ENCODE assay signal across 11 cellular contexts in the genomic region with DNA sequence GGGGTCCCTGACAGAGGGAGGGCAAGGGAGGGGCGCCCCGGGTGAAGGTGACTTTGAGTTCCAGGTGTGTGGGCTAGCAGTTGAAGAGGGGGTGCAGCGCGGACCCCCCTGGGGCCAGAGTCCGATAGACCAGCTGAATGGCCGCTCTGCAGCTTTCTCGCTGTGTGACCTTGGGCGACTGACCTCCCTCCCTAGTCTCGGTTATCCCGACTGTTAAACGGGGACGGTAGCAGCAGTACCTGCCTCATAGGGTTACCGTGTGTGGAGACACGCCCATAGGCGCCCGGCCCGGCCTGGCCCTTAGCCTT. TPM values are rescaled to one million over a fixed set of nuclear protein-coding genes. Genes with fewer than 3 reads are reported as not detected.
A peak's percentile ranks its signal among the peaks of the same experiment; 100 is the strongest.
DNase-seq lines count a peak whose midpoint lies in the region; ATAC-seq and TF ChIP-seq lines count a peak whose summit lies in the region.
"Had no signal": no experiment of that assay in that cellular context is flagged by ENCODE, and none has a peak within 500 bp of the region (broad histone marks: within the 10 kb centered on the region; RNA-seq: fewer than 3 reads in every experiment).

No MANE protein-coding gene starts in this region.

- no peak for TF ChIP-seq POLR2A in ovary (IDR thresholded peaks at IDR 0.05)

- H3K4me1 ChIP-seq in Panc1 (ENCODE audit: control insufficient read depth, insufficient read depth, low read length) (no peaks in the 10 kb centered on the region), esophagus (ENCODE audit: control insufficient read depth in 2 of 2, insufficient read depth in 2 of 2, low read length in 1 of 2) (peaks cover 0 to 2% of the 10 kb centered on the region in 2 donors), ovary (ENCODE audit: insufficient read depth) (peaks cover 4% of the 10 kb centered on the region)

- POLR2A ChIA-PET in Panc1 (lab: Charles Lee): no interaction called here

- whole genome bisulfite sequencing in esophagus, 2 donors: 26 to 30% methylated on average over 17 of the region's 17 CpGs
- WGBS in ovary, 3 donors: 5 to 11% (median 7%) methylated on average over 17 of the region's 17 CpGs

- H3K27me3 ChIP-seq in Panc1 (ENCODE audit: control insufficient read depth, insufficient read depth, low read length) (no peaks in the 10 kb centered on the region), esophagus (ENCODE audit: control insufficient read depth in 1 of 2, insufficient read depth in 2 of 2, low read length in 2 of 2) (no peaks in the 10 kb centered on the region), ovary (no peaks in the 10 kb centered on the region)

- TF ChIP-seq EP300 in ovary (IDR thresholded peaks at IDR 0.05): no peak

- H3K36me3 ChIP-seq in Panc1 (ENCODE audit: control insufficient read depth, insufficient read depth, low read length): no peaks in the 10 kb centered on the region
- no peaks in the 10 kb centered on the region for H3K36me3 ChIP-seq in esophagus (ENCODE audit: control insufficient read depth in 2 of 2, insufficient read depth in 2 of 2, low read length in 1 of 2)
- no peaks in the 10 kb centered on the region for H3K36me3 ChIP-seq in ovary

- in situ Hi-C loops in Panc1 (cut with HindIII; ENCODE audit: low pct_unique_long_range_greater_than_20kb, low sequenced_read_pairs): no loop called here

- CTCF ChIA-PET in Panc1 (lab: Charles Lee): interaction anchor here (0.6 kb wide), 1 partner anchor 47 kb away, joined by 3 read pairs; no protein-coding TSS in a partner anchor

- intact Hi-C loops in Panc1 (cut with micrococcal nuclease; ENCODE audit: unreplicated experiment) (no loop called here), ovary (cut with DNase I) (no loop called here)

- DNase-seq in AG10803 (ENCODE audit: low read depth): no peak
- no peak for DNase-seq in Panc1 (ENCODE audit: low read depth, low spot score)
- DNase-seq in ovary: no peak
- no peak for DNase-seq in NCI-H1694 treated with DMSO at 0.1 percent for 48 hours (lab: John Stamatoyannopoulos, UW)
- DNase-seq in DMS79 treated with DMSO at 0.1 percent for 48 hours (lab: John Stamatoyannopoulos, UW): no peak
- DNase-seq in NCI-H1694 (lab: John Stamatoyannopoulos, UW): no peak
- DNase-seq: effector memory CD8-positive, alpha-beta T cell; NCI-H226 had no signal

- peak overlapping the region; percentile 53 for H3K4me3 ChIP-seq in AG10803 (ENCODE audit: low read length)
- peak overlapping the region; percentile 33 to 49 for H3K4me3 ChIP-seq in Panc1 (ENCODE audit: low read depth in 2 of 2, low read length in 2 of 2)
- H3K4me3 ChIP-seq in esophagus (ENCODE audit: low read depth in 1 of 2, low read length in 2 of 2): peak overlapping the region; percentile 6 to 29
- peak overlapping the region; percentile 32 for H3K4me3 ChIP-seq in ovary

- TF ChIP-seq CTCF in AG10803 (conservative IDR thresholded peaks at IDR 0.05; ENCODE audit: low read length) (no peak), Panc1 (IDR thresholded peaks at IDR 0.05) (no peak), ovary (IDR thresholded peaks at IDR 0.05) (no peak)

- H3K9me3 ChIP-seq in Panc1 (ENCODE audit: control insufficient read depth, insufficient read depth, low read depth, low read length) (no peaks in the 10 kb centered on the region), esophagus (ENCODE audit: control insufficient read depth in 2 of 2, insufficient read depth in 1 of 2, low read depth in 1 of 2, low read length in 1 of 2) (no peaks in the 10 kb centered on the region), ovary (no peaks in the 10 kb centered on the region)

- BruUV-seq in Panc1 (replicated peaks; lab: Mats Ljungman, UMichigan): no TSS peak

- ATAC-seq in Panc1 (peak; percentile 84; the same call in 1 of the 2 replicates), HG03175 (IDR thresholded peaks at IDR 0.05; ENCODE audit: unreplicated experiment) (no peak)
- ATAC-seq: effector memory CD8-positive, alpha-beta T cell had no signal

- H3K27ac ChIP-seq in Panc1 (ENCODE audit: low read length) (no peak overlapping the region), esophagus (ENCODE audit: low read depth in 2 of 2, low read length in 1 of 2) (peak overlapping the region in 1 of 2 donors; percentile 8), ovary (no peak overlapping the region)
- H3K27ac ChIP-seq: HL-60 had no signal

RNA-seq across cellular contexts. Expression of a gene that starts 31.3 kb away (rescaled TPM):
- 6.3 TPM for total RNA-seq in Panc1 (2021; ENCODE audit: unreplicated experiment)
- polyA plus RNA-seq in Panc1 (2012; ENCODE audit: insufficient read length): 10.7 TPM
- polyA plus RNA-seq in esophagus: 1 to 10 TPM; 1.7 to 3.6 TPM
- 1 to 10 TPM in 4 of 7 donors, under 1 TPM in 3; 0.20 to 4.0 (median 1.4) TPM for total RNA-seq in ovary
- polyA plus RNA-seq in ovary: under 1 TPM; 0.33 to 0.77 TPM

RNA-seq across cellular contexts. Expression of a gene that starts 54.8 kb away (rescaled TPM):
- total RNA-seq in Panc1 (2021; ENCODE audit: unreplicated experiment): 14.3 TPM
- polyA plus RNA-seq in Panc1 (2012; ENCODE audit: insufficient read length): 14.2 TPM
- 10 to 100 TPM; 14.4 to 15.1 TPM for polyA plus RNA-seq in esophagus
- total RNA-seq in ovary: 10 to 100 TPM; 11.3 to 20.1 (median 17.3) TPM
- 10 to 100 TPM in 1 of 2 donors, 1 to 10 TPM in 1; 6.3 to 11.6 TPM for polyA plus RNA-seq in ovary

RNA-seq across cellular contexts. Expression of a gene that starts 56.1 kb away (rescaled TPM):
- total RNA-seq in Panc1 (2021; ENCODE audit: unreplicated experiment) (1.1 TPM), ovary (1 to 10 TPM in 4 of 7 donors, under 1 TPM in 3; 0.72 to 5.1 (median 1.6) TPM)
- polyA plus RNA-seq in Panc1 (2012; ENCODE audit: insufficient read length): 1.3 TPM
- polyA plus RNA-seq in esophagus (10 to 100 TPM in 1 of 2 donors, 1 to 10 TPM in 1; 6.4 to 16.3 TPM), ovary (10 to 100 TPM in 1 of 2 donors, under 1 TPM in 1; 0.63 to 22.6 TPM)
